23 cellular contexts compared by ENCODE assay signal in genomic region chr13:68107667-68108066, GRCh38.
"Had no signal": no experiment of that assay in that cellular context is flagged by ENCODE, and none has a peak within 500 bp of the region (broad histone marks: within the 10 kb centered on the region; RNA-seq: fewer than 3 reads in every experiment).

No MANE protein-coding gene starts in this region.

- H3K27me3 ChIP-seq: dorsolateral prefrontal cortex, esophagus muscularis mucosa, gastrocnemius medialis, heart right ventricle had no signal

- H3K9me3 ChIP-seq: gastrocnemius medialis had no signal

- DNase-seq: dermis blood vessel endothelial cell; dorsolateral prefrontal cortex; effector CD4-positive, alpha-beta T cell; effector memory CD4-positive, alpha-beta T cell; foreskin melanocyte; gastrocnemius medialis; glutamatergic neuron; head of caudate nucleus; heart right ventricle; hippocampal formation; immature natural killer cell; islet precursor cell; kidney; kidney glomerular epithelial cell; left colon; left ventricle myocardium inferior; lower lobe of right lung; mesenchymal stem cell; mucosa of descending colon had no signal

- H3K4me1 Mint-ChIP-seq: immature natural killer cell had no signal

- H3K4me3 ChIP-seq: coronary artery, dorsolateral prefrontal cortex, esophagus muscularis mucosa, gastrocnemius medialis, heart right ventricle, left ventricle myocardium inferior, lower lobe of right lung, mucosa of descending colon had no signal

- H3K27ac ChIP-seq: coronary artery, dorsolateral prefrontal cortex, esophagus muscularis mucosa, gastrocnemius medialis, heart right ventricle, left ventricle myocardium inferior, lower lobe of right lung had no signal

- H3K4me1 ChIP-seq: esophagus muscularis mucosa, gastrocnemius medialis, heart right ventricle, left ventricle myocardium inferior, lower lobe of right lung had no signal

- H3K27ac Mint-ChIP-seq: immature natural killer cell, mesothelial cell of epicardium had no signal

- ATAC-seq: gastrocnemius medialis, heart right ventricle, left colon, left lobe of liver, mucosa of descending colon had no signal

- H3K36me3 ChIP-seq: esophagus muscularis mucosa, gastrocnemius medialis, heart right ventricle, left ventricle myocardium inferior, lower lobe of right lung had no signal

- H3K4me3 Mint-ChIP-seq: immature natural killer cell, mesothelial cell of epicardium had no signal
